ENCODE assay signal across 8 cellular contexts in the genomic region with DNA sequence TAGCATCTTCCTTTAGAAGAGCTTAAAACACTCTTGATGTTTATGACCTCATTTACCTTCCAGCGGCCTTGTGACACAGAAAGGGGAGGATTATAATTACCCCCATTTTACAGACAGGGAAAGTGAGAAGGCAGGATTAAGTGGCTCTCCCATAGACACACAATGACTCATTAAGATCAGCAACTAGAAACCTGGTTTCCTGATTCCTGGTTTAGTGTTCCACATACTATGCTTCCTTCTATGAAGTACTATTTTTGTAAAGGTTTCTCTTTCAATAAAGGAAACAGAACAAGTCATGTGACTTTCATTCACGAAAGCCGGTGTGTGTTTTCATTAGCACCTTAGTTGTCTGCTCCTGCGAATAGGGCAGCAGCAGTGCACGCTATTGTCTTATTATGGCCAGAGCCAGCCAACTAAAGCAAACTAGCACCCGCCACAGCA. TPM values are rescaled to one million over a fixed set of nuclear protein-coding genes. Genes with fewer than 3 reads are reported as not detected.
DNase-seq lines count a peak whose midpoint lies in the region; ATAC-seq and TF ChIP-seq lines count a peak whose summit lies in the region.

No MANE protein-coding gene starts in this region.

- TF ChIP-seq CTCF in BE2C (IDR thresholded peaks at IDR 0.05; ENCODE audit: low read depth, low read length) (no peak), VCaP (conservative IDR thresholded peaks at IDR 0.05) (no peak)

- H3K4me3 Mint-ChIP-seq in activated T-helper 1 cell treated with anti-CD3 and anti-CD28 coated beads, Interleukin-12 subunit alpha, Interleukin-12 subunit beta, Interleukin-2, Interleukin-4 antibody, amounts not matched to agents 30 ng/mL and 10 ng/mL and 1 ng/mL, durations not matched to agents 14 hours and 24 hours and 36 hours = no peak overlapping the region

- H3K4me1 Mint-ChIP-seq in activated T-helper 1 cell treated with anti-CD3 and anti-CD28 coated beads, Interleukin-12 subunit alpha, Interleukin-12 subunit beta, Interleukin-2, Interleukin-4 antibody, amounts not matched to agents 30 ng/mL and 10 ng/mL and 1 ng/mL, durations not matched to agents 14 hours and 24 hours and 36 hours (ENCODE audit: low read depth) = peaks cover 45% of the 10 kb centered on the region

- no peaks in the 10 kb centered on the region for H3K9me3 Mint-ChIP-seq in activated T-helper 1 cell treated with anti-CD3 and anti-CD28 coated beads, Interleukin-12 subunit alpha, Interleukin-12 subunit beta, Interleukin-2, Interleukin-4 antibody, amounts not matched to agents 30 ng/mL and 10 ng/mL and 1 ng/mL, durations not matched to agents 14 hours and 24 hours and 36 hours

- H3K36me3 ChIP-seq in BE2C (peaks cover 10% of the 10 kb centered on the region), iPS-20b (ENCODE audit: insufficient read depth, low read depth, low read length) (peaks cover 25% of the 10 kb centered on the region)

- H3K4me3 ChIP-seq in BE2C (ENCODE audit: low read depth, low read length) (peak overlapping the region; percentile 19), iPS-20b (ENCODE audit: low read length) (no peak overlapping the region)

- 0 out of 2 replicates have a peak overlapping the region, but pooled peaks have one; percentile 6 for H3K9ac ChIP-seq in iPS-20b (ENCODE audit: low read depth, low read length)

- peaks cover 7% of the 10 kb centered on the region for H3K36me3 Mint-ChIP-seq in activated T-helper 1 cell treated with anti-CD3 and anti-CD28 coated beads, Interleukin-12 subunit alpha, Interleukin-12 subunit beta, Interleukin-2, Interleukin-4 antibody, amounts not matched to agents 30 ng/mL and 10 ng/mL and 1 ng/mL, durations not matched to agents 14 hours and 24 hours and 36 hours (ENCODE audit: low read depth)

- H3K27me3 Mint-ChIP-seq in activated T-helper 1 cell treated with anti-CD3 and anti-CD28 coated beads, Interleukin-12 subunit alpha, Interleukin-12 subunit beta, Interleukin-2, Interleukin-4 antibody, amounts not matched to agents 30 ng/mL and 10 ng/mL and 1 ng/mL, durations not matched to agents 14 hours and 24 hours and 36 hours (ENCODE audit: insufficient read depth) = no peaks in the 10 kb centered on the region

- ATAC-seq in HG03354 (IDR thresholded peaks at IDR 0.05; ENCODE audit: poor library complexity, severe bottlenecking, unreplicated experiment) = peak; percentile 39
- no peak for ATAC-seq in GM18520 (IDR thresholded peaks at IDR 0.05; ENCODE audit: unreplicated experiment)
- no peak for ATAC-seq in HG02610 (IDR thresholded peaks at IDR 0.05; ENCODE audit: unreplicated experiment)

- H3K9me3 ChIP-seq in BE2C (no peaks in the 10 kb centered on the region), iPS-20b (ENCODE audit: insufficient read depth, low read depth, low read length) (no peaks in the 10 kb centered on the region)

- H3K4me1 ChIP-seq in BE2C (peaks cover 3% of the 10 kb centered on the region; the same call in 1 of the 2 replicates), iPS-20b (ENCODE audit: insufficient read depth, low read length) (peaks cover 31% of the 10 kb centered on the region)

- DNase-seq in BE2C (no peak), occipital lobe (lab: John Stamatoyannopoulos, UW) (no peak)
- DNase-seq in activated T-helper 1 cell treated with anti-CD3 and anti-CD28 coated beads, Interleukin-12 subunit alpha, Interleukin-12 subunit beta, Interleukin-2, Interleukin-4 antibody, amounts not matched to agents 30 ng/mL and 10 ng/mL and 1 ng/mL, durations not matched to agents 14 hours and 24 hours and 36 hours (ENCODE audit: low spot score) = no peak

- peak overlapping the region; percentile 65 for H3K27ac ChIP-seq in VCaP
- no peak overlapping the region for H3K27ac ChIP-seq in iPS-20b (ENCODE audit: low read length)

- no peak overlapping the region for H3K27ac Mint-ChIP-seq in activated T-helper 1 cell treated with anti-CD3 and anti-CD28 coated beads, Interleukin-12 subunit alpha, Interleukin-12 subunit beta, Interleukin-2, Interleukin-4 antibody, amounts not matched to agents 30 ng/mL and 10 ng/mL and 1 ng/mL, durations not matched to agents 14 hours and 24 hours and 36 hours

- intact Hi-C loops in activated T-helper 1 cell treated with anti-CD3 and anti-CD28 coated beads, Interleukin-12 subunit alpha, Interleukin-12 subunit beta, Interleukin-2, Interleukin-4 antibody, amounts not matched to agents 30 ng/mL and 10 ng/mL and 1 ng/mL, durations not matched to agents 14 hours and 24 hours and 36 hours (cut with micrococcal nuclease) = loop anchor here (5.0 kb wide), 1 partner anchor 616 kb away; no protein-coding TSS in a partner anchor

- peaks cover 13% of the 10 kb centered on the region for H3K27me3 ChIP-seq in BE2C
- H3K27me3 ChIP-seq in iPS-20b (ENCODE audit: insufficient read depth, low read length) = no peaks in the 10 kb centered on the region

RNA-seq across cellular contexts. Expression of a gene that starts 8.3 kb away (rescaled TPM):
- polyA plus RNA-seq in BE2C (2012; ENCODE audit: insufficient read depth, insufficient read length, low read depth) = 28.7 TPM
- 12.8 TPM for total RNA-seq in occipital lobe
- total RNA-seq in activated T-helper 1 cell treated with anti-CD3 and anti-CD28 coated beads, Interleukin-12 subunit alpha, Interleukin-12 subunit beta, Interleukin-2, Interleukin-4 antibody, amounts not matched to agents 30 ng/mL and 10 ng/mL and 1 ng/mL, durations not matched to agents 14 hours and 24 hours and 36 hours = 3.9 and 4.3 TPM in 2 replicates
